ENCODE assay signal across 3 cellular contexts in genomic region chr5:33539790-33540189, GRCh38.
DNase-seq lines count a peak whose midpoint lies in the region; ATAC-seq, FAIRE-seq and TF ChIP-seq lines count a peak whose summit lies in the region.
"Not testable (repeated sequence)": the region's sequence is repeated elsewhere in the genome, so short reads cannot be mapped to it uniquely, and the experiment has no call there.

No MANE protein-coding gene starts in this region.

- in situ Hi-C loops in K562 (cut with MboI); HepG2 (cut with HindIII; ENCODE audit: extremely low pct_ligation_motif_present, low pct_unique_long_range_greater_than_20kb): not testable (repeated sequence)

- H3K27me3 ChIP-seq in K562 (ENCODE audit: control insufficient read depth in 2 of 2, insufficient read depth in 2 of 2, low read length in 2 of 2); HepG2 (ENCODE audit: control insufficient read depth in 1 of 2, insufficient read depth in 2 of 2, low read length in 2 of 2); neuronal stem cell (ENCODE audit: control insufficient read depth in 3 of 3, insufficient read depth in 3 of 3, low read depth in 1 of 3, low read length in 3 of 3): not testable (repeated sequence)

- not testable (repeated sequence) for H3K36me3 ChIP-seq in K562 (ENCODE audit: control insufficient read depth, insufficient read depth, low read length); HepG2 (replicated peaks in 1 of 2; ENCODE audit: control insufficient read depth in 1 of 2, insufficient read depth in 2 of 2, low read length in 2 of 2)
- peaks cover 0 to 12% of the 10 kb centered on the region in 2 donors for H3K36me3 ChIP-seq in neuronal stem cell (replicated peaks in 1 of 2; ENCODE audit: control insufficient read depth in 2 of 2, insufficient read depth in 2 of 2, low read length in 2 of 2)

- not testable (repeated sequence) for H3K14ac ChIP-seq in neuronal stem cell (ENCODE audit: low read length)

- H3K23ac ChIP-seq in neuronal stem cell (ENCODE audit: low read depth, low read length, poor library complexity): not testable (repeated sequence)

- H3K4me1 ChIP-seq in K562 (replicated peaks in 1 of 2; ENCODE audit: control insufficient read depth in 2 of 2, insufficient read depth in 2 of 2, low read length in 2 of 2); HepG2 (ENCODE audit: insufficient read depth, low read length); neuronal stem cell (ENCODE audit: control insufficient read depth in 2 of 2, insufficient read depth in 1 of 2, low read depth in 1 of 2, low read length in 2 of 2): not testable (repeated sequence)

- ATAC-seq in K562: peak; percentile 57
- ATAC-seq in HepG2: not testable (repeated sequence)

- H4K20me1 ChIP-seq in K562 (replicated peaks; ENCODE audit: control insufficient read depth, insufficient read depth, low read length); HepG2 (ENCODE audit: insufficient read depth, low read length): not testable (repeated sequence)

- H3K9ac ChIP-seq in K562 (ENCODE audit: insufficient read depth in 1 of 2, low read depth in 2 of 2, low read length in 2 of 2); HepG2 (ENCODE audit: insufficient read depth, low read depth, low read length); neuronal stem cell (ENCODE audit: low read depth, low read length, poor library complexity): not testable (repeated sequence)

- H3K4ac ChIP-seq in neuronal stem cell (ENCODE audit: low read length): not testable (repeated sequence)

- not testable (repeated sequence) for TF ChIP-seq RAD21 in K562 (CRISPR knock-in tag; conservative IDR thresholded peaks at IDR 0.05 in 1 of 2, IDR thresholded peaks at IDR 0.05 in 1 of 2); HepG2 (CRISPR knock-in tag; IDR thresholded peaks at IDR 0.05)

- peak overlapping the region; percentile 30 for H4K8ac ChIP-seq in neuronal stem cell (ENCODE audit: low read depth, low read length)

- FAIRE-seq in K562 (lab: Jason Lieb, UNC); HepG2 (lab: Jason Lieb, UNC): not testable (repeated sequence)

- not testable (repeated sequence) for TF ChIP-seq EP300 in K562 (IDR thresholded peaks at IDR 0.05; ENCODE audit: low read length); HepG2 (IDR thresholded peaks at IDR 0.05; ENCODE audit: low read depth in 2 of 2, low read length in 2 of 2); HepG2 (CRISPR knock-in tag; IDR thresholded peaks at IDR 0.05; ENCODE audit: borderline replicate concordance)

- H3K4me2 ChIP-seq in K562 (ENCODE audit: insufficient read depth, low read length) (peak overlapping the region; percentile 48; the same call in 1 of the 2 replicates), HepG2 (ENCODE audit: low read depth, low read length) (peak overlapping the region; percentile 18; the same call in 1 of the 2 replicates)
- H3K4me2 ChIP-seq in neuronal stem cell (ENCODE audit: insufficient read depth, low read length, poor library complexity, severe bottlenecking): not testable (repeated sequence)

- H2BK15ac ChIP-seq in neuronal stem cell (ENCODE audit: low read length): not testable (repeated sequence)

- H2AK5ac ChIP-seq in neuronal stem cell (ENCODE audit: low read depth, low read length): not testable (repeated sequence)

- intact Hi-C loops in K562 (cut with micrococcal nuclease); HepG2 (cut with micrococcal nuclease; ENCODE audit: unreplicated experiment): not testable (repeated sequence)

- not testable (repeated sequence) for H3K79me1 ChIP-seq in neuronal stem cell (ENCODE audit: low read depth, low read length)

- peak overlapping the region; percentile 89 for H4K91ac ChIP-seq in neuronal stem cell (ENCODE audit: low read depth, low read length, poor library complexity)

- H3K9me3 ChIP-seq in K562 (replicated peaks; ENCODE audit: control insufficient read depth, insufficient read depth, low read depth, low read length); HepG2 (ENCODE audit: low read length); neuronal stem cell (replicated peaks in 1 of 2; ENCODE audit: control insufficient read depth in 2 of 2, insufficient read depth in 1 of 2, low read depth in 1 of 2, low read length in 2 of 2): not testable (repeated sequence)

- not testable (repeated sequence) for H3K18ac ChIP-seq in neuronal stem cell (ENCODE audit: low read length)

- H3K79me2 ChIP-seq in K562 (ENCODE audit: control insufficient read depth, insufficient read depth, low read length); HepG2 (ENCODE audit: insufficient read depth, low read length): not testable (repeated sequence)

- not testable (repeated sequence) for BruUV-seq in K562 (replicated peaks; lab: Mats Ljungman, UMichigan); HepG2 (replicated peaks; lab: Mats Ljungman, UMichigan)

- not testable (repeated sequence) for H2BK5ac ChIP-seq in neuronal stem cell (ENCODE audit: low read length)

- 2% methylated on average over 10 of the region's 10 CpGs for WGBS in K562 (ENCODE audit: insufficient coverage, low coverage, missing lambda C conversion rate)
- 58% methylated on average over 4 of the region's 10 CpGs for WGBS in HepG2 (ENCODE audit: low lambda C conversion rate)
- no CpG with 5 or more reads among the region's 10 CpGs for WGBS in neuronal stem cell (ENCODE audit: extremely low coverage in 2 of 2, insufficient read length in 2 of 2, insufficient replicate concordance in 1 of 2), 2 donors

- CTCF ChIA-PET in K562 (lab: Yijun Ruan, JAX; ENCODE audit: low intra/inter-chr PET ratio); HepG2 (lab: Yijun Ruan, JAX; ENCODE audit: low intra/inter-chr PET ratio, low total read pairs): not testable (repeated sequence)

- not testable (repeated sequence) for H3K9me1 ChIP-seq in K562 (ENCODE audit: control insufficient read depth, insufficient read depth, low read length)

- H3K27ac ChIP-seq in K562 (ENCODE audit: extremely low read depth, low read depth, low read length); HepG2 (ENCODE audit: extremely low read length, insufficient read depth, low read length); neuronal stem cell (replicated peaks; ENCODE audit: low read length): not testable (repeated sequence)

- POLR2A ChIA-PET in K562 (lab: Yijun Ruan, JAX): interaction anchor here (0.6 to 1.5 kb wide), 4 partner anchors 13 to 98 kb away, joined by 3 read pairs; no protein-coding TSS in a partner anchor
- POLR2A ChIA-PET in HepG2 (lab: Yijun Ruan, JAX): not testable (repeated sequence)

- H2BK120ac ChIP-seq in neuronal stem cell (ENCODE audit: low read depth, low read length): not testable (repeated sequence)

- peak overlapping the region; percentile 10; the same call in 1 of the 2 replicates for H3K4me3 ChIP-seq in K562
- not testable (repeated sequence) for H3K4me3 ChIP-seq in HepG2 (replicated peaks in 1 of 3; ENCODE audit: insufficient read depth in 1 of 3, low read depth in 2 of 3, low read length in 3 of 3); neuronal stem cell (ENCODE audit: low read length in 2 of 2)

- DNase-seq in K562 (ENCODE audit: extremely low read depth in 1 of 4, low spot score in 3 of 4); HepG2 (ENCODE audit: low spot score); neuronal stem cell (ENCODE audit: low spot score): not testable (repeated sequence)

- TF ChIP-seq CTCF in K562 (IDR thresholded peaks at IDR 0.05 in 2 of 3, conservative IDR thresholded peaks at IDR 0.05 in 1 of 3; ENCODE audit: insufficient read depth in 2 of 3, low read depth in 1 of 3, low read length in 3 of 3); HepG2 (CRISPR knock-in tag; IDR thresholded peaks at IDR 0.05): not testable (repeated sequence)

- not testable (repeated sequence) for H2BK12ac ChIP-seq in neuronal stem cell (ENCODE audit: low read length)

- H2AFZ ChIP-seq in K562 (ENCODE audit: low read depth, low read length): peak overlapping the region; percentile 83; the same call in 1 of the 2 replicates
- H2AFZ ChIP-seq in HepG2 (ENCODE audit: low read length); neuronal stem cell (ENCODE audit: low read length): not testable (repeated sequence)

- TF ChIP-seq POLR2A in K562 (conservative IDR thresholded peaks at IDR 0.05); HepG2 (IDR thresholded peaks at IDR 0.05; ENCODE audit: insufficient read depth in 1 of 2, low read depth in 2 of 2, low read length in 2 of 2): not testable (repeated sequence)

TF ChIP-seq in K562, 482 proteins besides CTCF, POLR2A, EP300 and RAD21:
- 0 out of 2 replicates have a peak, but pooled peaks have one; percentile 45 for TF ChIP-seq NFRKB (IDR thresholded peaks at IDR 0.05; ENCODE audit: low read depth)
- peak; percentile 26; the same call in 1 of the 2 replicates for TF ChIP-seq PHF8 (IDR thresholded peaks at IDR 0.05; ENCODE audit: borderline replicate concordance, low read length)
